In the genomic region with DNA sequence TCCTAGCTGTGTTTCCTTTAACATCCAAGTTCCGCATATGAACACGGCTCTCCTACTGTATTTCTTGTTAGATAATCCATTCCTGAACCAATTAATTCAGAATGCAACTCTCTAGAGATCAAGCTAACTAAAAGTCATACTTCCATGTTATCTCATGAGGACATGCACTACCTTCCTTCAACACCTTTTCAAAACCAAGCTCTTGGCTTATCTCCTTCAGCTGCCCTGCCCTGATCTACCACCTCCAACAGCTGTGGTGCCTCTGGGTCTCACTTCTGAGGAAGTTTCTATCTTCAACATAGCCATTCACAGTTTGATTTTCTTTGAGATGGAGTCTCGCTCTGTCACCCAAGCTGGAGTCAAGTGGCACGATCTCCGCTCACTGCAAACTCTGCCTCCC, we compare ENCODE assay signal across 8 cellular contexts.
"Had no signal": no experiment of that assay in that cellular context is flagged by ENCODE, and none has a peak within 500 bp of the region (broad histone marks: within the 10 kb centered on the region; RNA-seq: fewer than 3 reads in every experiment).

No MANE protein-coding gene starts in this region.

- ATAC-seq: GM12878 had no signal

- DNase-seq: GDM1, GF-D8 had no signal

- H3K4me3 ChIP-seq: GM12878 had no signal

- FAIRE-seq: G401.6, GM12878, GM12891, GM12892, GM18507, GM19239 had no signal
